ENCODE assay signal across 14 cellular contexts in genomic region chr1:28147264-28148094, GRCh38. TPM values are rescaled to one million over a fixed set of nuclear protein-coding genes. Genes with fewer than 3 reads are reported as not detected.
DNase-seq lines count a peak whose midpoint lies in the region; ATAC-seq and TF ChIP-seq lines count a peak whose summit lies in the region.
"Had no signal": no experiment of that assay in that cellular context is flagged by ENCODE, and none has a peak within 500 bp of the region (broad histone marks: within the 10 kb centered on the region; RNA-seq: fewer than 3 reads in every experiment).

No MANE protein-coding gene starts in this region.

- no peaks in the 10 kb centered on the region for H4K20me1 ChIP-seq in OCI-LY1 (ENCODE audit: insufficient read depth, low read length)

- peak overlapping the region; percentile 60 for H3K9ac ChIP-seq in OCI-LY1 (ENCODE audit: low read length)

- DNase-seq in cerebellum (ENCODE audit: low spot score) (no peak), NCI-H774 (lab: John Stamatoyannopoulos, UW) (no peak), ureter (ENCODE audit: low spot score) (no peak)
- no peak for DNase-seq in activated naive CD4-positive, alpha-beta T cell treated with anti-CD3 and anti-CD28 coated beads, Interleukin-2, amount 50 U/mL, for 72 hours (ENCODE audit: low spot score in 2 of 2)
- DNase-seq: DMS79, foreskin fibroblast, mammary epithelial cell, NCI-H1436, transverse colon had no signal

- H3K9me3 Mint-ChIP-seq in activated naive CD4-positive, alpha-beta T cell treated with anti-CD3 and anti-CD28 coated beads, Interleukin-2, amount 50 U/mL, for 72 hours, result peaks cover 0 to 4% of the 10 kb centered on the region in 2 donors

- H3K27me3 ChIP-seq in OCI-LY1 (ENCODE audit: insufficient read depth, low read length), result no peaks in the 10 kb centered on the region
- H3K27me3 ChIP-seq in neutrophil, result no peaks in the 10 kb centered on the region
- H3K27me3 ChIP-seq: transverse colon had no signal

- peak overlapping the region; percentile 74 for H3K4me2 ChIP-seq in OCI-LY1 (ENCODE audit: low read length)

- H3K36me3 ChIP-seq in OCI-LY1 (ENCODE audit: insufficient read depth, low read length) (no peaks in the 10 kb centered on the region; the same call in 1 of the 2 replicates), neutrophil (peaks cover 55% of the 10 kb centered on the region)
- H3K36me3 ChIP-seq: transverse colon had no signal

- no peak overlapping the region for H3K27ac Mint-ChIP-seq in activated naive CD4-positive, alpha-beta T cell treated with anti-CD3 and anti-CD28 coated beads, Interleukin-2, amount 50 U/mL, for 72 hours

- ATAC-seq in GM19035 (IDR thresholded peaks at IDR 0.05; ENCODE audit: unreplicated experiment), result peak; percentile 4
- peak; percentile 7 for ATAC-seq in HG02798 (IDR thresholded peaks at IDR 0.05; ENCODE audit: poor library complexity, unreplicated experiment)
- ATAC-seq in activated naive CD4-positive, alpha-beta T cell treated with anti-CD3 and anti-CD28 coated beads, Interleukin-2, amount 50 U/mL, for 72 hours, result no peak
- ATAC-seq: Panc1 had no signal

- H2AFZ ChIP-seq in OCI-LY1 (ENCODE audit: low read length), result peak overlapping the region; percentile 65; the same call in 1 of the 2 replicates

- no peaks in the 10 kb centered on the region for H3K9me2 ChIP-seq in OCI-LY1 (ENCODE audit: low read depth, low read length)

- H3K4me3 ChIP-seq in OCI-LY1 (ENCODE audit: low read depth, low read length, poor library complexity, severe bottlenecking), result peak overlapping the region; percentile 53
- no peak overlapping the region for H3K4me3 ChIP-seq in neutrophil (ENCODE audit: low read depth in 1 of 2, low read length in 1 of 2)
- H3K4me3 ChIP-seq: transverse colon had no signal

- peaks cover 71% of the 10 kb centered on the region for H3K4me1 ChIP-seq in OCI-LY1 (ENCODE audit: insufficient read depth, low read length, severe bottlenecking)
- H3K4me1 ChIP-seq in neutrophil (ENCODE audit: control insufficient read depth in 1 of 2, insufficient read depth in 1 of 2, low read depth in 1 of 2, low read length in 1 of 2), result peaks cover 34 to 41% of the 10 kb centered on the region in 2 experiments
- H3K4me1 ChIP-seq: transverse colon had no signal

- H3K79me2 ChIP-seq in OCI-LY1 (ENCODE audit: insufficient read depth, low read length), result no peaks in the 10 kb centered on the region

- peaks cover 5 to 10% of the 10 kb centered on the region in 2 donors for H3K36me3 Mint-ChIP-seq in activated naive CD4-positive, alpha-beta T cell treated with anti-CD3 and anti-CD28 coated beads, Interleukin-2, amount 50 U/mL, for 72 hours

- peak overlapping the region; percentile 97 for H3K27ac ChIP-seq in OCI-LY1 (ENCODE audit: low read depth, low read length, poor library complexity, severe bottlenecking)
- H3K27ac ChIP-seq in neutrophil, result peak overlapping the region; percentile 68

- no peaks in the 10 kb centered on the region for H3K9me3 ChIP-seq in OCI-LY1 (ENCODE audit: low read length)
- H3K9me3 ChIP-seq in neutrophil, result peaks cover 3% of the 10 kb centered on the region
- H3K9me3 ChIP-seq: transverse colon had no signal

- TF ChIP-seq CTCF in OCI-LY1 (IDR thresholded peaks at IDR 0.05; ENCODE audit: low read length), result no peak
- TF ChIP-seq CTCF in neutrophil (IDR thresholded peaks at IDR 0.05), result no peak

- no peaks in the 10 kb centered on the region for H3F3A ChIP-seq in OCI-LY1 (ENCODE audit: insufficient read depth, low read length)

RNA-seq across cellular contexts. Expression of gene PTAFR, which starts 29.0 kb away (rescaled TPM):
- total RNA-seq in cerebellum, result 2.6 TPM
- total RNA-seq in activated naive CD4-positive, alpha-beta T cell treated with anti-CD3 and anti-CD28 coated beads, Interleukin-2, amount 50 U/mL, for 72 hours, result under 1 TPM; 0.06 to 0.07 TPM
- 9.9 TPM for total RNA-seq in ureter

RNA-seq across cellular contexts. Expression of gene EYA3, which starts 59.1 kb away (rescaled TPM):
- total RNA-seq in cerebellum (20.8 TPM), ureter (31.6 TPM)
- total RNA-seq in activated naive CD4-positive, alpha-beta T cell treated with anti-CD3 and anti-CD28 coated beads, Interleukin-2, amount 50 U/mL, for 72 hours, result 10 to 100 TPM; 33.1 to 34.4 TPM

Comparison
In these comparisons a context has a peak if more than half of its experiments do, and no peak if none do; other contexts are left out.
1. ATAC-seq: peak in GM19035 (single experiment) and HG02798 (single experiment); none in activated naive CD4-positive, alpha-beta T cell treated with anti-CD3 and anti-CD28 coated beads, Interleukin-2, amount 50 U/mL, for 72 hours (0 of 2).